In the genomic region with DNA sequence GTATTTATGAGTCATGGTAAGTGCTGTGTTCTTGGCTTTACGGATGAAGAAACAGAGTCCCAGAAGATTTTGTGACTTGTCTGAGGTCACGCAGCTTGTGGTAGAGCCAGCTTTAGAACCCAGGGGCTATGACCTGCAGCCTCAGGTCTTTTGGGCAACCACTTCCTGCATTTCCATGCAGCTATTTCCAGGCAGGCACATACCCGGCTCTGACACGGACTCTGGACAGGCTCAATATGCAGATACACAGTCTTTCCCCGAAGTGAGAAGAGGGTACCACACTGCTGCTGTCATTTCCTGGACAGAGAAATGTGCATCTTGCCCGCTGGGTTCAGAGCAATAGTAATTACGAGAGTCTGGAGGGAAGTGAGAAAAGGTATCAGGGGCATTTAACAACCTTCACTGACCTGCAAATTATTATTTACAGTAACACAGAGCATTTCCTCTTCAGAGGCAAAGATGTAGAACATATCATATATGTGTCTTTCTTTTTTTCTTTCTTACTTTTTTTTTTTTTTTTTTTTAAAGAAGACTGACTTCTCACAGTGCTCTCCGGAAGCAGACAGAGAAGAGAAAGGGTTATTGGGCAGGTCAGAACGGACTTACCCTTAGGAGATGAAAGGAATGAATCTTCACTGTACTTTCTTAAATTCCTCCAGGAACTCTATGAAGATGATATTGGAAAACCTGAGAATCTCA, we compare ENCODE assay signal across 9 cellular contexts.
A peak's percentile ranks its signal among the peaks of the same experiment; 100 is the strongest.
DNase-seq lines count a peak whose midpoint lies in the region; ATAC-seq, FAIRE-seq and TF ChIP-seq lines count a peak whose summit lies in the region.
"Had no signal": no experiment of that assay in that cellular context is flagged by ENCODE, and none has a peak within 500 bp of the region (broad histone marks: within the 10 kb centered on the region; RNA-seq: fewer than 3 reads in every experiment).

No MANE protein-coding gene starts in this region.

- CTCF ChIA-PET in GM10248 (lab: Yijun Ruan, JAX), result interaction anchor here (1.0 to 2.9 kb wide), 4 partner anchors 10 to 92 kb away, joined by 3 to 11 read pairs (median 4); no protein-coding TSS in a partner anchor

- WGBS in testis, 2 donors, result 62 to 70% methylated on average over 7 to 9 of the region's 9 CpGs

- no peak overlapping the region for H3K27ac ChIP-seq in testis

- peak; percentile 95 for ATAC-seq in GM21423 (IDR thresholded peaks at IDR 0.05; ENCODE audit: unreplicated experiment)

- H3K4me1 Mint-ChIP-seq in activated T-helper 1 cell treated with anti-CD3 and anti-CD28 coated beads, Interleukin-12 subunit alpha, Interleukin-12 subunit beta, Interleukin-2, Interleukin-4 antibody, amounts not matched to agents 30 ng/mL and 10 ng/mL and 1 ng/mL, durations not matched to agents 14 hours and 24 hours and 36 hours (ENCODE audit: low read depth), result peaks cover 47% of the 10 kb centered on the region

- H3K4me3 Mint-ChIP-seq in activated T-helper 1 cell treated with anti-CD3 and anti-CD28 coated beads, Interleukin-12 subunit alpha, Interleukin-12 subunit beta, Interleukin-2, Interleukin-4 antibody, amounts not matched to agents 30 ng/mL and 10 ng/mL and 1 ng/mL, durations not matched to agents 14 hours and 24 hours and 36 hours, result peak overlapping the region; percentile 70

- no peaks in the 10 kb centered on the region for H3K27me3 ChIP-seq in testis

- peaks cover 4% of the 10 kb centered on the region for H3K9me3 Mint-ChIP-seq in activated T-helper 1 cell treated with anti-CD3 and anti-CD28 coated beads, Interleukin-12 subunit alpha, Interleukin-12 subunit beta, Interleukin-2, Interleukin-4 antibody, amounts not matched to agents 30 ng/mL and 10 ng/mL and 1 ng/mL, durations not matched to agents 14 hours and 24 hours and 36 hours

- no peak for FAIRE-seq in D721Med (lab: Jason Lieb, UNC)
- FAIRE-seq: colon had no signal

- no peak overlapping the region for H3K4me3 ChIP-seq in testis

- TF ChIP-seq CTCF in GM10248 (IDR thresholded peaks at IDR 0.05; ENCODE audit: control extremely low read depth, extremely low read depth, low read depth, missing control alignments), result no peak
- no peak for TF ChIP-seq CTCF in D721Med (IDR thresholded peaks at IDR 0.05; ENCODE audit: insufficient read depth, missing control alignments)
- no peak for TF ChIP-seq CTCF in testis (IDR thresholded peaks at IDR 0.05)

- H3K36me3 ChIP-seq in testis (ENCODE audit: low read depth, missing control alignments), result no peaks in the 10 kb centered on the region

- H3K27me3 Mint-ChIP-seq in activated T-helper 1 cell treated with anti-CD3 and anti-CD28 coated beads, Interleukin-12 subunit alpha, Interleukin-12 subunit beta, Interleukin-2, Interleukin-4 antibody, amounts not matched to agents 30 ng/mL and 10 ng/mL and 1 ng/mL, durations not matched to agents 14 hours and 24 hours and 36 hours (ENCODE audit: insufficient read depth), result no peaks in the 10 kb centered on the region

- intact Hi-C loops in activated T-helper 1 cell treated with anti-CD3 and anti-CD28 coated beads, Interleukin-12 subunit alpha, Interleukin-12 subunit beta, Interleukin-2, Interleukin-4 antibody, amounts not matched to agents 30 ng/mL and 10 ng/mL and 1 ng/mL, durations not matched to agents 14 hours and 24 hours and 36 hours (cut with micrococcal nuclease), result loop anchor here (1.0 to 10.0 kb wide), 7 partner anchors 8 to 666 kb away; a partner anchor contains a TSS
- intact Hi-C loops in testis (cut with DNase I; ENCODE audit: low total_unique reads), result no loop called here

- peak; percentile 72 for DNase-seq in GM10248 (ENCODE audit: extremely low spot score)
- DNase-seq in HT1080 (ENCODE audit: low read depth), result peak; percentile 11
- peak; percentile 44 for DNase-seq in activated T-helper 1 cell treated with anti-CD3 and anti-CD28 coated beads, Interleukin-12 subunit alpha, Interleukin-12 subunit beta, Interleukin-2, Interleukin-4 antibody, amounts not matched to agents 30 ng/mL and 10 ng/mL and 1 ng/mL, durations not matched to agents 14 hours and 24 hours and 36 hours (ENCODE audit: low spot score)
- DNase-seq in stimulated activated CD4-positive, alpha-beta T cell treated with anti-CD3 and anti-CD28 coated beads, TNF-alpha, amount 100 ng/mL, for 24 hours (ENCODE audit: low read depth in 3 of 3), result peak in 2 of 3 experiments; percentile 20 to 70
- no peak for DNase-seq in NCI-H2107 treated with DMSO at 0.1 percent for 48 hours (lab: John Stamatoyannopoulos, UW; ENCODE audit: unreplicated experiment)
- DNase-seq in D721Med (ENCODE audit: insufficient read length, low spot score), result no peak
- no peak for DNase-seq in testis

- no peaks in the 10 kb centered on the region for H3K9me3 ChIP-seq in testis

- H3K36me3 Mint-ChIP-seq in activated T-helper 1 cell treated with anti-CD3 and anti-CD28 coated beads, Interleukin-12 subunit alpha, Interleukin-12 subunit beta, Interleukin-2, Interleukin-4 antibody, amounts not matched to agents 30 ng/mL and 10 ng/mL and 1 ng/mL, durations not matched to agents 14 hours and 24 hours and 36 hours (ENCODE audit: low read depth), result no peaks in the 10 kb centered on the region

- POLR2A ChIA-PET in GM10248 (lab: Yijun Ruan, JAX), result interaction anchor here (0.5 kb wide), 2 partner anchors 107 to 153 kb away, joined by 3 to 4 read pairs; no protein-coding TSS in a partner anchor

- no peak for TF ChIP-seq POLR2A in testis (IDR thresholded peaks at IDR 0.05)

- H3K4me1 ChIP-seq in testis, result no peaks in the 10 kb centered on the region

- H3K27ac Mint-ChIP-seq in activated T-helper 1 cell treated with anti-CD3 and anti-CD28 coated beads, Interleukin-12 subunit alpha, Interleukin-12 subunit beta, Interleukin-2, Interleukin-4 antibody, amounts not matched to agents 30 ng/mL and 10 ng/mL and 1 ng/mL, durations not matched to agents 14 hours and 24 hours and 36 hours, result peak overlapping the region; percentile 85

Comparison
In these comparisons a context has a peak if more than half of its experiments do, and no peak if none do; other contexts are left out.
1. DNase-seq: peak in GM10248 (single experiment), HT1080 (single experiment), activated T-helper 1 cell treated with anti-CD3 and anti-CD28 coated beads, Interleukin-12 subunit alpha, Interleukin-12 subunit beta, Interleukin-2, Interleukin-4 antibody, amounts not matched to agents 30 ng/mL and 10 ng/mL and 1 ng/mL, durations not matched to agents 14 hours and 24 hours and 36 hours (single experiment) and stimulated activated CD4-positive, alpha-beta T cell treated with anti-CD3 and anti-CD28 coated beads, TNF-alpha, amount 100 ng/mL, for 24 hours (2 of 3); none in NCI-H2107 treated with DMSO at 0.1 percent for 48 hours (single experiment), D721Med (single experiment) and testis (single experiment).